ENCODE assay signal across 18 cellular contexts in genomic region chr1:89276690-89277089, GRCh38. TPM values are rescaled to one million over a fixed set of nuclear protein-coding genes. Genes with fewer than 3 reads are reported as not detected.
DNase-seq lines count a peak whose midpoint lies in the region; ATAC-seq and TF ChIP-seq lines count a peak whose summit lies in the region.
"Had no signal": no experiment of that assay in that cellular context is flagged by ENCODE, and none has a peak within 500 bp of the region (broad histone marks: within the 10 kb centered on the region; RNA-seq: fewer than 3 reads in every experiment).

No MANE protein-coding gene starts in this region.

- H3K27me3 ChIP-seq in CD8-positive, alpha-beta T cell (ENCODE audit: insufficient read depth, low read length) = no peaks in the 10 kb centered on the region
- no peaks in the 10 kb centered on the region for H3K27me3 ChIP-seq in SK-N-SH (ENCODE audit: insufficient read depth)
- H3K27me3 ChIP-seq: ovary, tibial nerve had no signal

- no peak overlapping the region for H3K4me2 ChIP-seq in SK-N-SH

- no peaks in the 10 kb centered on the region for H3K9me3 Mint-ChIP-seq in CD8-positive, alpha-beta T cell
- H3K9me3 Mint-ChIP-seq: memory B cell had no signal

- H3K36me3 ChIP-seq in CD8-positive, alpha-beta T cell (ENCODE audit: insufficient read depth, low read length) = no peaks in the 10 kb centered on the region
- H3K36me3 ChIP-seq in SK-N-SH (replicated peaks in 1 of 2; ENCODE audit: control insufficient read depth in 1 of 2, insufficient read depth in 2 of 2, low read length in 1 of 2) = no peaks in the 10 kb centered on the region
- H3K36me3 ChIP-seq: ovary, tibial nerve, WERI-Rb-1 had no signal

- intact Hi-C loops in CD8-positive, alpha-beta T cell (cut with DNase I, micrococcal nuclease) = loop anchor here in 1 of 2 experiments (5.0 to 10.0 kb wide), 2 partner anchors 274 to 338 kb away; no protein-coding TSS in a partner anchor

- peaks cover 70% of the 10 kb centered on the region for H3K4me1 ChIP-seq in CD8-positive, alpha-beta T cell (ENCODE audit: insufficient read depth, low read length)
- peaks cover 0 to 7% of the 10 kb centered on the region in 2 experiments; a peak in 1 of 4 replicates for H3K4me1 ChIP-seq in SK-N-SH (ENCODE audit: control insufficient read depth in 1 of 2, insufficient read depth in 2 of 2, low read depth in 1 of 2, low read length in 1 of 2)
- H3K4me1 ChIP-seq: Caco-2 had no signal

- no peaks in the 10 kb centered on the region for H3K9me2 ChIP-seq in SK-N-SH

- no peaks in the 10 kb centered on the region for H3K27me3 Mint-ChIP-seq in CD8-positive, alpha-beta T cell (ENCODE audit: low read depth)
- H3K27me3 Mint-ChIP-seq: memory B cell had no signal

- no peaks in the 10 kb centered on the region for H4K20me1 ChIP-seq in SK-N-SH (ENCODE audit: insufficient read depth)

- no peak for ATAC-seq in CD8-positive, alpha-beta T cell
- no peak for ATAC-seq in HG02678 (IDR thresholded peaks at IDR 0.05; ENCODE audit: unreplicated experiment)
- ATAC-seq: activated T-cell treated with anti-CD3 and anti-CD28 coated beads, Interleukin-2, amount 50 U/mL, for 4 hours had no signal

- H3K4me3 Mint-ChIP-seq in CD8-positive, alpha-beta T cell = no peak overlapping the region
- H3K4me3 Mint-ChIP-seq: activated T-cell treated with anti-CD3 and anti-CD28 coated beads, Interleukin-2, amount 50 U/mL, for 4 hours; memory B cell had no signal

- H3K9ac ChIP-seq in SK-N-SH = no peak overlapping the region

- TF ChIP-seq EP300 in SK-N-SH (IDR thresholded peaks at IDR 0.05; ENCODE audit: borderline replicate concordance in 1 of 2, low read depth in 1 of 2, low read length in 1 of 2) = no peak

- no peak overlapping the region for H2AFZ ChIP-seq in SK-N-SH (ENCODE audit: low read depth)

- H3K27ac Mint-ChIP-seq in CD8-positive, alpha-beta T cell = peak overlapping the region; percentile 37
- H3K27ac Mint-ChIP-seq: memory B cell had no signal

- POLR2A ChIA-PET in CD8-positive, alpha-beta T cell (lab: Charles Lee) = interaction anchor here (0.6 to 6.7 kb wide), 3 partner anchors 9 to 159 kb away, joined by 3 to 50 read pairs (median 3); no protein-coding TSS in a partner anchor
- POLR2A ChIA-PET in SK-N-SH (lab: Yijun Ruan, JAX) = no interaction called here

- CTCF ChIA-PET in CD8-positive, alpha-beta T cell (lab: Charles Lee) = interaction anchor here (1.4 to 1.6 kb wide), 2 partner anchors 18 to 82 kb away, joined by 4 to 5 read pairs; no protein-coding TSS in a partner anchor
- CTCF ChIA-PET in SK-N-SH (lab: Yijun Ruan, JAX) = interaction anchor here (0.9 to 1.0 kb wide), 2 partner anchors 32 to 279 kb away, joined by 3 read pairs; no protein-coding TSS in a partner anchor

- DNase-seq in CD8-positive, alpha-beta T cell = no peak
- no peak for DNase-seq in GM12864 (ENCODE audit: low read depth)
- DNase-seq in SK-N-SH = no peak
- no peak for DNase-seq in foreskin fibroblast
- DNase-seq in middle frontal gyrus (ENCODE audit: extremely low spot score, low spot score) = no peak
- no peak for DNase-seq in NCI-H2171 (lab: John Stamatoyannopoulos, UW)
- DNase-seq: activated T-cell treated with anti-CD3 and anti-CD28 coated beads, Interleukin-2, amount 50 U/mL, for 4 hours; Caco-2; NCI-H1417 treated with DMSO at 0.1 percent for 48 hours; NCI-H524 treated with DMSO at 0.1 percent for 48 hours; ovary; SIG-M5; stimulated activated CD8-positive, alpha-beta memory T cell treated with anti-CD3 and anti-CD28 coated beads, Interleukin-4, amount 100 ng/mL, for 48 hours; WERI-Rb-1 had no signal

- H3F3A ChIP-seq in SK-N-SH (replicated peaks; ENCODE audit: insufficient read depth) = peaks cover 8% of the 10 kb centered on the region

- H3K9me3 ChIP-seq in CD8-positive, alpha-beta T cell (ENCODE audit: low read length) = no peaks in the 10 kb centered on the region
- H3K9me3 ChIP-seq in SK-N-SH = no peaks in the 10 kb centered on the region
- H3K9me3 ChIP-seq: Caco-2, ovary, tibial nerve had no signal

- no peaks in the 10 kb centered on the region for H3K79me2 ChIP-seq in SK-N-SH (ENCODE audit: insufficient read depth)

- H3K4me1 Mint-ChIP-seq in CD8-positive, alpha-beta T cell (ENCODE audit: low read depth) = peaks cover 82% of the 10 kb centered on the region

- no peak for TF ChIP-seq CTCF in CD8-positive, alpha-beta T cell (IDR thresholded peaks at IDR 0.05)
- TF ChIP-seq CTCF in GM12864 (IDR thresholded peaks at IDR 0.05; ENCODE audit: low read depth, low read length, missing control alignments) (peak; percentile 35), SK-N-SH (IDR thresholded peaks at IDR 0.05) (peak; percentile 39), foreskin fibroblast (IDR thresholded peaks at IDR 0.05; ENCODE audit: low read depth, low read length) (peak; percentile 11)

- peaks cover 11% of the 10 kb centered on the region for H3K36me3 Mint-ChIP-seq in CD8-positive, alpha-beta T cell

- no peak overlapping the region for H3K27ac ChIP-seq in CD8-positive, alpha-beta T cell (ENCODE audit: low read depth, low read length)
- H3K27ac ChIP-seq in SK-N-SH (ENCODE audit: low read depth in 2 of 2, low read length in 1 of 2) = no peak overlapping the region
- H3K27ac ChIP-seq: ovary, tibial nerve, WERI-Rb-1 had no signal

- no peak overlapping the region for H3K4me3 ChIP-seq in CD8-positive, alpha-beta T cell (ENCODE audit: low read depth, low read length)
- H3K4me3 ChIP-seq in GM12864 (ENCODE audit: low read depth, low read length) (no peak overlapping the region), SK-N-SH (ENCODE audit: low read depth in 2 of 2, low read length in 1 of 2) (no peak overlapping the region), foreskin fibroblast (ENCODE audit: low read depth in 1 of 2, low read length in 2 of 2) (no peak overlapping the region)
- H3K4me3 ChIP-seq: ovary, tibial nerve had no signal

- TF ChIP-seq RAD21 in SK-N-SH (IDR thresholded peaks at IDR 0.05; ENCODE audit: low read length) = peak; percentile 32

- 44% methylated on average over 3 of the region's 3 CpGs for WGBS in SK-N-SH (ENCODE audit: low lambda C conversion rate)

TF ChIP-seq in SK-N-SH, 30 proteins besides CTCF, POLR2A, EP300 and RAD21 (continues in another document):
- TF ChIP-seq, protein P1, sequence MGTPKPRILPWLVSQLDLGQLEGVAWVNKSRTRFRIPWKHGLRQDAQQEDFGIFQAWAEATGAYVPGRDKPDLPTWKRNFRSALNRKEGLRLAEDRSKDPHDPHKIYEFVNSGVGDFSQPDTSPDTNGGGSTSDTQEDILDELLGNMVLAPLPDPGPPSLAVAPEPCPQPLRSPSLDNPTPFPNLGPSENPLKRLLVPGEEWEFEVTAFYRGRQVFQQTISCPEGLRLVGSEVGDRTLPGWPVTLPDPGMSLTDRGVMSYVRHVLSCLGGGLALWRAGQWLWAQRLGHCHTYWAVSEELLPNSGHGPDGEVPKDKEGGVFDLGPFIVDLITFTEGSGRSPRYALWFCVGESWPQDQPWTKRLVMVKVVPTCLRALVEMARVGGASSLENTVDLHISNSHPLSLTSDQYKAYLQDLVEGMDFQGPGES (IDR thresholded peaks at IDR 0.05; ENCODE audit: low read depth, low read length) = no peak
- no peak for TF ChIP-seq MXI1 (IDR thresholded peaks at IDR 0.05; ENCODE audit: low read depth, low read length)
- TF ChIP-seq, protein P2, sequence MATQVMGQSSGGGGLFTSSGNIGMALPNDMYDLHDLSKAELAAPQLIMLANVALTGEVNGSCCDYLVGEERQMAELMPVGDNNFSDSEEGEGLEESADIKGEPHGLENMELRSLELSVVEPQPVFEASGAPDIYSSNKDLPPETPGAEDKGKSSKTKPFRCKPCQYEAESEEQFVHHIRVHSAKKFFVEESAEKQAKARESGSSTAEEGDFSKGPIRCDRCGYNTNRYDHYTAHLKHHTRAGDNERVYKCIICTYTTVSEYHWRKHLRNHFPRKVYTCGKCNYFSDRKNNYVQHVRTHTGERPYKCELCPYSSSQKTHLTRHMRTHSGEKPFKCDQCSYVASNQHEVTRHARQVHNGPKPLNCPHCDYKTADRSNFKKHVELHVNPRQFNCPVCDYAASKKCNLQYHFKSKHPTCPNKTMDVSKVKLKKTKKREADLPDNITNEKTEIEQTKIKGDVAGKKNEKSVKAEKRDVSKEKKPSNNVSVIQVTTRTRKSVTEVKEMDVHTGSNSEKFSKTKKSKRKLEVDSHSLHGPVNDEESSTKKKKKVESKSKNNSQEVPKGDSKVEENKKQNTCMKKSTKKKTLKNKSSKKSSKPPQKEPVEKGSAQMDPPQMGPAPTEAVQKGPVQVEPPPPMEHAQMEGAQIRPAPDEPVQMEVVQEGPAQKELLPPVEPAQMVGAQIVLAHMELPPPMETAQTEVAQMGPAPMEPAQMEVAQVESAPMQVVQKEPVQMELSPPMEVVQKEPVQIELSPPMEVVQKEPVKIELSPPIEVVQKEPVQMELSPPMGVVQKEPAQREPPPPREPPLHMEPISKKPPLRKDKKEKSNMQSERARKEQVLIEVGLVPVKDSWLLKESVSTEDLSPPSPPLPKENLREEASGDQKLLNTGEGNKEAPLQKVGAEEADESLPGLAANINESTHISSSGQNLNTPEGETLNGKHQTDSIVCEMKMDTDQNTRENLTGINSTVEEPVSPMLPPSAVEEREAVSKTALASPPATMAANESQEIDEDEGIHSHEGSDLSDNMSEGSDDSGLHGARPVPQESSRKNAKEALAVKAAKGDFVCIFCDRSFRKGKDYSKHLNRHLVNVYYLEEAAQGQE (IDR thresholded peaks at IDR 0.05; ENCODE audit: low read depth, low read length) = no peak
- no peak for TF ChIP-seq YY1 (IDR thresholded peaks at IDR 0.05; ENCODE audit: low read depth)
- TF ChIP-seq JUND (IDR thresholded peaks at IDR 0.05) = no peak
- no peak for TF ChIP-seq ELF1 (IDR thresholded peaks at IDR 0.05)
- no peak for TF ChIP-seq NFIC (IDR thresholded peaks at IDR 0.05; ENCODE audit: borderline replicate concordance)
- no peak for TF ChIP-seq RCOR1 (IDR thresholded peaks at IDR 0.05; ENCODE audit: low read length)
- TF ChIP-seq FOXJ3 (CRISPR knock-in tag; IDR thresholded peaks at IDR 0.05) = no peak
- TF ChIP-seq FOXM1 (IDR thresholded peaks at IDR 0.05; ENCODE audit: low read depth) = no peak
- TF ChIP-seq RXRA (IDR thresholded peaks at IDR 0.05; ENCODE audit: borderline replicate concordance, low read depth) = no peak
- TF ChIP-seq, protein P3, sequence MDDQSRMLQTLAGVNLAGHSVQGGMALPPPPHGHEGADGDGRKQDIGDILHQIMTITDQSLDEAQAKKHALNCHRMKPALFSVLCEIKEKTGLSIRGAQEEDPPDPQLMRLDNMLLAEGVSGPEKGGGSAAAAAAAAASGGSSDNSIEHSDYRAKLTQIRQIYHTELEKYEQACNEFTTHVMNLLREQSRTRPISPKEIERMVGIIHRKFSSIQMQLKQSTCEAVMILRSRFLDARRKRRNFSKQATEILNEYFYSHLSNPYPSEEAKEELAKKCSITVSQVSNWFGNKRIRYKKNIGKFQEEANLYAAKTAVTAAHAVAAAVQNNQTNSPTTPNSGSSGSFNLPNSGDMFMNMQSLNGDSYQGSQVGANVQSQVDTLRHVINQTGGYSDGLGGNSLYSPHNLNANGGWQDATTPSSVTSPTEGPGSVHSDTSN (IDR thresholded peaks at IDR 0.05) = no peak
- TF ChIP-seq NRF1 (IDR thresholded peaks at IDR 0.05; ENCODE audit: low read depth, low read length) = no peak

RNA-seq across cellular contexts. Expression of gene GBP5, which starts 4.0 kb away (rescaled TPM):
- 100 to 1,000 TPM; 114 to 125 TPM for total RNA-seq in CD8-positive, alpha-beta T cell
- 0.08 TPM in 2 replicates for polyA plus RNA-seq in SK-N-SH (2012; rRNA removed)
- polyA plus RNA-seq in SK-N-SH (2012; cell fraction: cytosol; rRNA removed) = 0.10 TPM in 2 replicates
- 0.08 and 0.18 TPM in 2 replicates for polyA plus RNA-seq in SK-N-SH (2012; cell fraction: nucleus; rRNA removed)
- total RNA-seq: Caco-2 had no signal
- polyA plus RNA-seq: endothelial cell of umbilical vein had no signal
